29 cellular contexts compared by ENCODE assay signal in the genomic region with DNA sequence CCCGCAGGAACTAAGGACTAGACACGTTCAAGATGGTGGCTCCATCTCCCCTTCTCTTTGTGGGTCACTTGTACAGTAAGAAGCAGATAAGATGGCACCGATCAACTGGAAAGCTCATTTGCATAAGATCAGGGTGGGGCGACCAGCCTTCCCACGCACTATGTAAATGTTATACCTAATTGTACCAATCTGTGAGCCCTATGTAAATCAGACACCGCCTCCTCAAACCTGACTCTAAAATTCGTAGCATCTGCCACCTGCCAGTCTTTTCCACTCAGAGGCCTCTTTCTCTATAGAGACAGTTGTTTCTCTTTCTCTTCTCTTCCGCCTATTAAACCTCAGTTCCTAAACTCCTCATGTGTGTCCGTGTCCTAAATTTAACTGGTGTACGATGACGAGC.
DNase-seq lines count a peak whose midpoint lies in the region; ATAC-seq and TF ChIP-seq lines count a peak whose summit lies in the region.
"Had no signal": no experiment of that assay in that cellular context is flagged by ENCODE, and none has a peak within 500 bp of the region (broad histone marks: within the 10 kb centered on the region; RNA-seq: fewer than 3 reads in every experiment).

No MANE protein-coding gene starts in this region.

- no peaks in the 10 kb centered on the region for H3K4me1 ChIP-seq in DND-41 (ENCODE audit: insufficient read depth, low read length)
- H3K4me1 ChIP-seq: body of pancreas, parathyroid adenoma had no signal

- no peaks in the 10 kb centered on the region for H3K36me3 Mint-ChIP-seq in glutamatergic neuron (ENCODE audit: unreplicated experiment)
- H3K36me3 Mint-ChIP-seq: stimulated activated naive B cell treated with anti-CD40 and anti-IgM and Interleukin-4, amounts not matched to agents 10 μg/mL and 1 μg/mL and 100 μg/mL, for 72 hours; type B pancreatic cell had no signal

- no peaks in the 10 kb centered on the region for H3K27me3 Mint-ChIP-seq in glutamatergic neuron (ENCODE audit: unreplicated experiment)
- H3K27me3 Mint-ChIP-seq: activated CD8-positive, alpha-beta T cell treated with anti-CD3 and anti-CD28 coated beads for 36 hours; central memory CD8-positive, alpha-beta T cell; stimulated activated naive B cell treated with anti-CD40 and anti-IgM and Interleukin-4, amounts not matched to agents 10 μg/mL and 1 μg/mL and 100 μg/mL, for 72 hours; type B pancreatic cell had no signal

- H3K27ac Mint-ChIP-seq in glutamatergic neuron (ENCODE audit: unreplicated experiment) = no peak overlapping the region
- H3K27ac Mint-ChIP-seq: activated CD4-positive, alpha-beta T cell treated with anti-CD3 and anti-CD28 coated beads for 36 hours; activated CD8-positive, alpha-beta T cell treated with anti-CD3 and anti-CD28 coated beads for 36 hours; activated naive CD4-positive, alpha-beta T cell treated with anti-CD3 and anti-CD28 coated beads for 36 hours; activated T-helper 1 cell treated with anti-CD3 and anti-CD28 coated beads, Interleukin-12 subunit alpha, Interleukin-12 subunit beta, Interleukin-2, Interleukin-4 antibody, amounts not matched to agents 30 ng/mL and 10 ng/mL and 1 ng/mL, durations not matched to agents 14 hours and 24 hours and 36 hours; endodermal cell; stimulated activated naive B cell treated with anti-CD40 and anti-IgM and Interleukin-4, amounts not matched to agents 10 μg/mL and 1 μg/mL and 100 μg/mL, for 72 hours; T-helper 2 cell treated with Interferon-gamma antibody and Interleukin-4, amounts not matched to agents 5 μg/mL and 100 μg/mL, for 36 hours; type B pancreatic cell had no signal

- H3K36me3 ChIP-seq in DND-41 (ENCODE audit: insufficient read depth, low read length) = no peaks in the 10 kb centered on the region

- ATAC-seq in DND-41 (ENCODE audit: insufficient read depth, low read depth) = peak; percentile 49; the same call in 2 of the 3 replicates
- ATAC-seq: activated CD4-positive, alpha-beta T cell treated with anti-CD3 and anti-CD28 coated beads for 36 hours; activated CD8-positive, alpha-beta T cell treated with anti-CD3 and anti-CD28 coated beads for 36 hours; body of pancreas; left ventricle myocardium superior; stimulated activated naive B cell treated with anti-CD40 and anti-IgM and Interleukin-4, amounts not matched to agents 10 μg/mL and 1 μg/mL and 100 μg/mL, for 72 hours had no signal

- H2AFZ ChIP-seq in DND-41 (ENCODE audit: low read depth, low read length) = no peak overlapping the region

- no peaks in the 10 kb centered on the region for H3K27me3 ChIP-seq in DND-41 (ENCODE audit: insufficient read depth, low read length, poor library complexity)
- H3K27me3 ChIP-seq: body of pancreas had no signal

- no peak overlapping the region for H3K9ac ChIP-seq in DND-41 (ENCODE audit: low read depth, low read length)
- H3K9ac ChIP-seq: parathyroid adenoma had no signal

- DNase-seq in DND-41 = no peak
- peak; percentile 19 for DNase-seq in NB4 (ENCODE audit: low read depth)
- peak; percentile 14 for DNase-seq in RPMI8226
- peak; percentile 9 for DNase-seq in iPS DF 19.7 (ENCODE audit: low read depth, low spot score)
- DNase-seq in stimulated activated CD4-positive, alpha-beta T cell treated with anti-CD3 and anti-CD28 coated beads, Interleukin-4, amount 100 ng/mL, for 1 hour = no peak
- no peak for DNase-seq in glutamatergic neuron
- DNase-seq in Ammon's horn (ENCODE audit: low spot score) = no peak
- DNase-seq: activated CD4-positive, alpha-beta T cell treated with anti-CD3 and anti-CD28 coated beads for 36 hours; activated CD8-positive, alpha-beta memory T cell treated with anti-CD3 and anti-CD28 coated beads, Interleukin-2, amount 50 U/mL, for 48 hours; activated CD8-positive, alpha-beta T cell treated with anti-CD3 and anti-CD28 coated beads for 36 hours; activated naive CD4-positive, alpha-beta T cell treated with anti-CD3 and anti-CD28 coated beads for 36 hours; body of pancreas; COR-L47; DMS79 treated with DMSO at 0.1 percent for 48 hours; endodermal cell; IMR-90; left ventricle myocardium superior; NCI-H1048; NCI-H1930; NCI-H345; retina; Right ventricle myocardium superior; stimulated activated naive B cell treated with anti-CD40 and anti-IgM and Interleukin-4, amounts not matched to agents 10 μg/mL and 1 μg/mL and 100 μg/mL, for 72 hours had no signal

- TF ChIP-seq CTCF in DND-41 (IDR thresholded peaks at IDR 0.05; ENCODE audit: borderline replicate concordance, extremely low read depth, low read length, poor library complexity, severe bottlenecking) (no peak), NB4 (IDR thresholded peaks at IDR 0.05; ENCODE audit: low read depth, low read length) (no peak), glutamatergic neuron (IDR thresholded peaks at IDR 0.05; ENCODE audit: partially characterized antibody, unreplicated experiment) (no peak)

- H3K79me2 ChIP-seq in DND-41 (ENCODE audit: insufficient read depth, low read length) = no peaks in the 10 kb centered on the region
- H3K79me2 ChIP-seq: parathyroid adenoma had no signal

- H3K9me3 ChIP-seq in DND-41 (ENCODE audit: insufficient read depth, low read length, severe bottlenecking) = no peaks in the 10 kb centered on the region
- H3K9me3 ChIP-seq: body of pancreas had no signal

- no peak overlapping the region for H3K27ac ChIP-seq in DND-41 (ENCODE audit: low read length)
- H3K27ac ChIP-seq: body of pancreas, C4-2B, parathyroid adenoma had no signal

- no peaks in the 10 kb centered on the region for H3K9me3 Mint-ChIP-seq in glutamatergic neuron (ENCODE audit: unreplicated experiment)
- H3K9me3 Mint-ChIP-seq: activated CD8-positive, alpha-beta T cell treated with anti-CD3 and anti-CD28 coated beads for 36 hours; activated naive CD4-positive, alpha-beta T cell treated with anti-CD3 and anti-CD28 coated beads for 36 hours; activated T-helper 1 cell treated with anti-CD3 and anti-CD28 coated beads, Interleukin-12 subunit alpha, Interleukin-12 subunit beta, Interleukin-2, Interleukin-4 antibody, amounts not matched to agents 30 ng/mL and 10 ng/mL and 1 ng/mL, durations not matched to agents 14 hours and 24 hours and 36 hours; central memory CD8-positive, alpha-beta T cell; endodermal cell; stimulated activated naive B cell treated with anti-CD40 and anti-IgM and Interleukin-4, amounts not matched to agents 10 μg/mL and 1 μg/mL and 100 μg/mL, for 72 hours; T-helper 2 cell treated with Interferon-gamma antibody and Interleukin-4, amounts not matched to agents 5 μg/mL and 100 μg/mL, for 36 hours had no signal

- TF ChIP-seq POLR2A in NB4 (IDR thresholded peaks at IDR 0.05; ENCODE audit: extremely low read depth, insufficient read length) = no peak

- H3K4me2 ChIP-seq in DND-41 (ENCODE audit: insufficient read depth, low read length) = no peak overlapping the region

- no peak overlapping the region for H3K4me3 ChIP-seq in DND-41 (ENCODE audit: low read depth in 1 of 2, low read length in 2 of 2)
- no peak overlapping the region for H3K4me3 ChIP-seq in NB4 (ENCODE audit: low read depth, low read length)
- H3K4me3 ChIP-seq: body of pancreas had no signal

- H3K4me3 Mint-ChIP-seq in glutamatergic neuron (ENCODE audit: unreplicated experiment) = no peak overlapping the region
- H3K4me3 Mint-ChIP-seq: activated CD4-positive, alpha-beta T cell treated with anti-CD3 and anti-CD28 coated beads for 36 hours; activated CD8-positive, alpha-beta T cell treated with anti-CD3 and anti-CD28 coated beads for 36 hours; activated naive CD4-positive, alpha-beta T cell treated with anti-CD3 and anti-CD28 coated beads for 36 hours; activated T-helper 1 cell treated with anti-CD3 and anti-CD28 coated beads, Interleukin-12 subunit alpha, Interleukin-12 subunit beta, Interleukin-2, Interleukin-4 antibody, amounts not matched to agents 30 ng/mL and 10 ng/mL and 1 ng/mL, durations not matched to agents 14 hours and 24 hours and 36 hours; central memory CD8-positive, alpha-beta T cell; endodermal cell; stimulated activated naive B cell treated with anti-CD40 and anti-IgM and Interleukin-4, amounts not matched to agents 10 μg/mL and 1 μg/mL and 100 μg/mL, for 72 hours; T-helper 2 cell treated with Interferon-gamma antibody and Interleukin-4, amounts not matched to agents 5 μg/mL and 100 μg/mL, for 36 hours; type B pancreatic cell had no signal

- H3K4me1 Mint-ChIP-seq in glutamatergic neuron (ENCODE audit: low read depth, unreplicated experiment) = peaks cover 4% of the 10 kb centered on the region
- H3K4me1 Mint-ChIP-seq: activated CD4-positive, alpha-beta T cell treated with anti-CD3 and anti-CD28 coated beads for 36 hours; central memory CD8-positive, alpha-beta T cell; endodermal cell had no signal

- no peaks in the 10 kb centered on the region for H4K20me1 ChIP-seq in DND-41 (ENCODE audit: insufficient read depth, low read length)

Comparison
In these comparisons a context has a peak if more than half of its experiments do, and no peak if none do; other contexts are left out.
1. DNase-seq: peak in NB4 (single experiment), RPMI8226 (single experiment) and iPS DF 19.7 (single experiment); none in DND-41 (single experiment), stimulated activated CD4-positive, alpha-beta T cell treated with anti-CD3 and anti-CD28 coated beads, Interleukin-4, amount 100 ng/mL, for 1 hour (single experiment), glutamatergic neuron (single experiment) and Ammon's horn (single experiment).